ENCODE assay signal across 22 cellular contexts in genomic region chr4:163612762-163613161, GRCh38.
DNase-seq lines count a peak whose midpoint lies in the region; ATAC-seq, FAIRE-seq and TF ChIP-seq lines count a peak whose summit lies in the region.
"Had no signal": no experiment of that assay in that cellular context is flagged by ENCODE, and none has a peak within 500 bp of the region (broad histone marks: within the 10 kb centered on the region; RNA-seq: fewer than 3 reads in every experiment).

No MANE protein-coding gene starts in this region.

- intact Hi-C loops in right cardiac atrium (cut with DNase I) (no loop called here), left ventricle myocardium superior (cut with micrococcal nuclease) (no loop called here), GM12878 (cut with micrococcal nuclease; ENCODE audit: unreplicated experiment) (no loop called here)

- ATAC-seq in right cardiac atrium (no peak), left ventricle myocardium superior (no peak), GM12878 (0 out of 3 replicates have a peak, but pooled peaks have one; percentile 13), naive B cell (ENCODE audit: low read depth in 2 of 2) (no peak), HG03108 (IDR thresholded peaks at IDR 0.05; ENCODE audit: unreplicated experiment) (no peak)
- ATAC-seq: activated CD8-positive, alpha-beta T cell treated with anti-CD3 and anti-CD28 coated beads for 36 hours; CD8-positive, alpha-beta T cell had no signal

- H3K27me3 Mint-ChIP-seq in naive B cell: no peaks in the 10 kb centered on the region

- POLR2A ChIA-PET in GM12878 (lab: Charles Lee): interaction anchor here (0.7 to 0.8 kb wide), 2 partner anchors 15 to 19 kb away, joined by 3 read pairs; no protein-coding TSS in a partner anchor

- no peak for TF ChIP-seq CTCF in GM12878 (IDR thresholded peaks at IDR 0.05 in 2 of 3, conservative IDR thresholded peaks at IDR 0.05 in 1 of 3; ENCODE audit: control insufficient read depth in 2 of 3, extremely low read depth in 1 of 3, insufficient read depth in 1 of 3, low read depth in 3 of 3, low read length in 3 of 3)
- no peak for TF ChIP-seq CTCF in brain microvascular endothelial cell (IDR thresholded peaks at IDR 0.05; ENCODE audit: low read depth, low read length, missing control alignments)

- H4K20me1 ChIP-seq in GM12878 (ENCODE audit: control insufficient read depth, insufficient read depth): no peaks in the 10 kb centered on the region

- in situ Hi-C loops in GM12878 (cut with MboI): no loop called here
- in situ Hi-C loops in brain microvascular endothelial cell (cut with HindIII; ENCODE audit: low pct_ligation_motif_present, low sequenced_read_pairs): no loop called here

- H3K27ac ChIP-seq in right cardiac atrium (ENCODE audit: low read length): no peak overlapping the region
- H3K27ac ChIP-seq in GM12878 (ENCODE audit: control insufficient read depth, insufficient read depth): peak overlapping the region; percentile 11; the same call in 1 of the 2 replicates
- H3K27ac ChIP-seq in brain microvascular endothelial cell: no peak overlapping the region
- H3K27ac ChIP-seq: cardiac muscle cell had no signal

- TF ChIP-seq EP300 in GM12878 (IDR thresholded peaks at IDR 0.05; ENCODE audit: borderline replicate concordance in 1 of 2, control insufficient read depth in 1 of 2, low read depth in 2 of 2, low read length in 2 of 2): no peak

- no peaks in the 10 kb centered on the region for H3K79me2 ChIP-seq in GM12878 (ENCODE audit: control insufficient read depth, insufficient read depth, low read length)

- H3K4me1 Mint-ChIP-seq in naive B cell: peaks cover 41 to 46% (median 43%) of the 10 kb centered on the region in 3 donors

- H3K4me1 ChIP-seq in right cardiac atrium (ENCODE audit: control insufficient read depth, insufficient read depth, low read length) (no peaks in the 10 kb centered on the region), GM12878 (ENCODE audit: control insufficient read depth, insufficient read depth, low read length) (peaks cover 17% of the 10 kb centered on the region)

- no peak for DNase-seq in right cardiac atrium
- no peak for DNase-seq in left ventricle myocardium superior
- DNase-seq in GM12878 (ENCODE audit: low read depth, low spot score): no peak
- no peak for DNase-seq in naive B cell
- no peak for DNase-seq in HTR-8/SVneo (ENCODE audit: insufficient read length, low spot score)
- DNase-seq in brain microvascular endothelial cell: no peak
- DNase-seq in D341Med (ENCODE audit: low spot score): no peak
- DNase-seq: activated CD8-positive, alpha-beta T cell treated with anti-CD3 and anti-CD28 coated beads for 36 hours; CD8-positive, alpha-beta T cell; DMS79; IMR-90; midbrain; NCI-H187; NCI-H446 treated with DMSO at 0.1 percent for 48 hours; nucleus accumbens; SHP77 treated with DMSO at 0.1 percent for 48 hours; stimulated activated CD4-positive, alpha-beta T cell treated with anti-CD3 and anti-CD28 coated beads, Interleukin-2, amount 100 ng/mL, for 48 hours had no signal

- H3K27ac Mint-ChIP-seq in naive B cell: peak overlapping the region; percentile 2 to 97 (median 93)
- H3K27ac Mint-ChIP-seq: activated CD8-positive, alpha-beta T cell treated with anti-CD3 and anti-CD28 coated beads for 36 hours; activated T-helper 1 cell treated with anti-CD3 and anti-CD28 coated beads, Interleukin-12 subunit alpha, Interleukin-12 subunit beta, Interleukin-2, Interleukin-4 antibody, amounts not matched to agents 30 ng/mL and 10 ng/mL and 1 ng/mL, durations not matched to agents 14 hours and 24 hours and 36 hours; CD8-positive, alpha-beta T cell; T-helper 1 cell treated with Interleukin-12 subunit alpha and Interleukin-12 subunit beta and Interleukin-4 antibody, amounts not matched to agents 30 μg/mL and 1 μg/mL, for 36 hours had no signal

- TF ChIP-seq RAD21 in GM12878 (IDR thresholded peaks at IDR 0.05; ENCODE audit: insufficient read depth, low read depth, low read length): no peak

- H3K9ac ChIP-seq in GM12878 (ENCODE audit: control insufficient read depth, insufficient read depth, low read length): no peak overlapping the region

- H3K9me3 ChIP-seq in right cardiac atrium (ENCODE audit: control insufficient read depth, low read length): no peaks in the 10 kb centered on the region
- no peaks in the 10 kb centered on the region; the same call in 2 of the 3 replicates for H3K9me3 ChIP-seq in GM12878 (replicated peaks; ENCODE audit: control insufficient read depth, insufficient read depth, low read length)

- FAIRE-seq in GM12878 (lab: Jason Lieb, UNC): no peak
- FAIRE-seq in HTR-8/SVneo (lab: Jason Lieb, UNC): no peak
- FAIRE-seq: keratinocyte had no signal

- CTCF ChIA-PET in GM12878 (lab: Yijun Ruan, JAX): interaction anchor here (0.8 to 1.7 kb wide), 7 partner anchors 10 to 69 kb away, joined by 3 to 7 read pairs (median 3); no protein-coding TSS in a partner anchor

- H3K4me3 Mint-ChIP-seq in naive B cell: peak overlapping the region; percentile 81 to 99 (median 96)
- H3K4me3 Mint-ChIP-seq: activated CD8-positive, alpha-beta T cell treated with anti-CD3 and anti-CD28 coated beads for 36 hours; activated T-helper 1 cell treated with anti-CD3 and anti-CD28 coated beads, Interleukin-12 subunit alpha, Interleukin-12 subunit beta, Interleukin-2, Interleukin-4 antibody, amounts not matched to agents 30 ng/mL and 10 ng/mL and 1 ng/mL, durations not matched to agents 14 hours and 24 hours and 36 hours; CD8-positive, alpha-beta T cell; T-helper 1 cell treated with Interleukin-12 subunit alpha and Interleukin-12 subunit beta and Interleukin-4 antibody, amounts not matched to agents 30 μg/mL and 1 μg/mL, for 36 hours had no signal

- SMC1A ChIA-PET in GM12878 (lab: Charles Lee; ENCODE audit: uncharacterized antibody, unreplicated experiment): interaction anchor here (0.6 to 6.5 kb wide), 7 partner anchors 11 to 57 kb away, joined by 4 to 52 read pairs (median 14); no protein-coding TSS in a partner anchor

- TF ChIP-seq POLR2A in GM12878 (IDR thresholded peaks at IDR 0.05; ENCODE audit: low read depth, low read length): no peak

- no peaks in the 10 kb centered on the region for H3K36me3 ChIP-seq in GM12878 (ENCODE audit: control insufficient read depth in 2 of 2, insufficient read depth in 2 of 2, low read length in 1 of 2)
- no peaks in the 10 kb centered on the region for H3K36me3 ChIP-seq in brain microvascular endothelial cell (replicated peaks)
- H3K36me3 ChIP-seq: cardiac muscle cell had no signal

- H3K4me3 ChIP-seq in right cardiac atrium (ENCODE audit: low read length): peak overlapping the region; percentile 36
- H3K4me3 ChIP-seq in GM12878: no peak overlapping the region
- no peak overlapping the region for H3K4me3 ChIP-seq in brain microvascular endothelial cell (ENCODE audit: low read depth, low read length)
- H3K4me3 ChIP-seq: cardiac muscle cell had no signal

- BruUV-seq in GM12878 (replicated peaks; lab: Mats Ljungman, UMichigan): no TSS peak

- no peak overlapping the region; the same call in 1 of the 2 replicates for H2AFZ ChIP-seq in GM12878 (ENCODE audit: control insufficient read depth, low read depth, low read length)

- H3K27me3 ChIP-seq in right cardiac atrium (ENCODE audit: control insufficient read depth, insufficient read depth) (no peaks in the 10 kb centered on the region), GM12878 (replicated peaks in 1 of 2; ENCODE audit: control insufficient read depth in 2 of 2, insufficient read depth in 2 of 2, low read length in 1 of 2) (no peaks in the 10 kb centered on the region), brain microvascular endothelial cell (replicated peaks) (no peaks in the 10 kb centered on the region)
- H3K27me3 ChIP-seq: cardiac muscle cell had no signal

- peaks cover 41 to 59% of the 10 kb centered on the region in 2 donors for H3K36me3 Mint-ChIP-seq in naive B cell
- H3K36me3 Mint-ChIP-seq: CD8-positive, alpha-beta T cell had no signal

- H3K4me2 ChIP-seq in GM12878 (ENCODE audit: control insufficient read depth, insufficient read depth): 0 out of 2 replicates have a peak overlapping the region, but pooled peaks have one; percentile 11

- RAD21 ChIA-PET in GM12878 (lab: Charles Lee; ENCODE audit: unreplicated experiment): interaction anchor here (0.9 to 3.7 kb wide), 3 partner anchors 13 to 51 kb away, joined by 3 to 26 read pairs (median 12); no protein-coding TSS in a partner anchor

- peaks cover 0 to 5% (median 0%) of the 10 kb centered on the region in 7 donors for H3K9me3 Mint-ChIP-seq in naive B cell
- H3K9me3 Mint-ChIP-seq: activated CD8-positive, alpha-beta T cell treated with anti-CD3 and anti-CD28 coated beads for 36 hours; activated T-helper 1 cell treated with anti-CD3 and anti-CD28 coated beads, Interleukin-12 subunit alpha, Interleukin-12 subunit beta, Interleukin-2, Interleukin-4 antibody, amounts not matched to agents 30 ng/mL and 10 ng/mL and 1 ng/mL, durations not matched to agents 14 hours and 24 hours and 36 hours; CD8-positive, alpha-beta T cell; T-helper 1 cell treated with Interleukin-12 subunit alpha and Interleukin-12 subunit beta and Interleukin-4 antibody, amounts not matched to agents 30 μg/mL and 1 μg/mL, for 36 hours had no signal

TF ChIP-seq in GM12878, 131 proteins besides CTCF, POLR2A, EP300 and RAD21 (continues in another document):
- no peak for TF ChIP-seq CEBPZ (IDR thresholded peaks at IDR 0.05; ENCODE audit: low read depth, low read length)
- TF ChIP-seq NBN (IDR thresholded peaks at IDR 0.05): no peak
- no peak for TF ChIP-seq POU2F2 (IDR thresholded peaks at IDR 0.05; ENCODE audit: borderline replicate concordance, low read depth, low read length)
